ENCODE assay signal across 8 cellular contexts in the genomic region with DNA sequence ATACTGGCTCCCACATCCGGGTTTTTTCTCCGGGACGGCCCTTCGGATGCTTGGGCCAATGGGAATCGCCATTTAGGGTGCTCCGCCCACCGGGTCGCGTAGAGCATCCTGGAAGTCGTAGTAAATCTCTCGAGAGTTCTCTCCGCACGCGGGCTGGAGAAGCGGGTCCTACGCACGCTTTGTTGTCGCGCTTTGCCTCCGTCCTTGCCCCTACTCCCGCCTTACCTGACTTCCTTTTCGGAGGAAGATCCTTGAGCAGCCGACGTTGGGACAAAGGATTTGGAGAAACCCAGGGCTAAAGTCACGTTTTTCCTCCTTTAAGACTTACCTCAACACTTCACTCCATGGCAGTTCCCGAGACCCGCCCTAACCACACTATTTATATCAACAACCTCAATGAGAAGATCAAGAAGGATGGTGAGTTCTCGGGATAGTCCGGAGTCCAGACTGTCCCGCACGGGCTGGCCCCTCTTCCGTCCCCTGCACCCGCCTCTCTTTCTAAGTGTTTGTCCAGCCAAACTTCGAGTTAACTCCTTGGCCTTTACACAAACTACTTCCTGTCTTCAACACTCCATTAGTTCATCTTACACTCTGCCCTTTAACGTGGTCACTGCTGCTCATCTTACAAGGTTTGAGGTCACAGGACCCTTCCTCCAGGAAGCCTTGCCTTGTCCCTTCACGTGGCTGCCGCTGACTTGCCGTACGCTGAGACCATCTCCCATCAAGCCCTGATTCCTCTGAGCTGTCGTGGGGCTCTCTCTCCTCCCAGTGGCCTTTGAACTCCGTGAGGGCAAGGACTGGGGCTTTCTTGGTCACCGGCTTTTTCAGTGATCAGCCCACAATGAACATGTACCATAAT. TPM values are rescaled to one million over a fixed set of nuclear protein-coding genes. Genes with fewer than 3 reads are reported as not detected.
DNase-seq lines count a peak whose midpoint lies in the region; ATAC-seq and TF ChIP-seq lines count a peak whose summit lies in the region.

A gene (plus strand): TSS at position 139 of the 859 bp plus-strand sequence. CDS start 206 bp downstream, at position 345.

- H3K27me3 ChIP-seq in duodenal mucosa (ENCODE audit: control insufficient read depth in 1 of 2, insufficient read depth in 2 of 2, low read length in 2 of 2) (no peaks in the 10 kb centered on the region), right lobe of liver (no peaks in the 10 kb centered on the region)

- peak within 1 kb of the TSS; percentile 97 for H3K27ac Mint-ChIP-seq in activated CD4-positive, alpha-beta memory T cell treated with anti-CD3 and anti-CD28 coated beads for 36 hours

- H3K4me1 Mint-ChIP-seq in activated CD4-positive, alpha-beta memory T cell treated with anti-CD3 and anti-CD28 coated beads for 36 hours (ENCODE audit: low read depth): peaks cover 41% of the 10 kb centered on the region

- H3K27me3 Mint-ChIP-seq in activated CD4-positive, alpha-beta memory T cell treated with anti-CD3 and anti-CD28 coated beads for 36 hours: no peaks in the 10 kb centered on the region

- TF ChIP-seq CTCF in C4-2B (conservative IDR thresholded peaks at IDR 0.05) (no peak), right lobe of liver (IDR thresholded peaks at IDR 0.05) (no peak)

- H3K36me3 Mint-ChIP-seq in activated CD4-positive, alpha-beta memory T cell treated with anti-CD3 and anti-CD28 coated beads for 36 hours: peaks cover 41% of the 10 kb centered on the region

- peak; percentile 84 for TF ChIP-seq POLR2A in right lobe of liver (IDR thresholded peaks at IDR 0.05)

- H3K4me1 ChIP-seq in duodenal mucosa (ENCODE audit: control insufficient read depth in 1 of 2, insufficient read depth in 2 of 2, low read length in 2 of 2) (peaks cover 27 to 44% of the 10 kb centered on the region in 2 donors), right lobe of liver (peaks cover 0 to 47% (median 19%) of the 10 kb centered on the region in 4 donors)

- WGBS in right lobe of liver (ENCODE audit: insufficient coverage, low coverage, low lambda C conversion rate, missing lambda C conversion rate): under 1% methylated on average over 42 of the region's 42 CpGs

- peak within 1 kb of the TSS; percentile 75 to 81 for H3K4me3 ChIP-seq in duodenal mucosa (ENCODE audit: low read depth in 1 of 2, low read length in 2 of 2)
- peak within 1 kb of the TSS; percentile 59 to 73 (median 66) for H3K4me3 ChIP-seq in right lobe of liver

- H3K36me3 ChIP-seq in duodenal mucosa (ENCODE audit: control insufficient read depth in 1 of 2, insufficient read depth in 2 of 2, low read length in 2 of 2): peaks cover 0 to 10% of the 10 kb centered on the region in 2 donors
- H3K36me3 ChIP-seq in right lobe of liver: peaks cover 0 to 8% (median 2%) of the 10 kb centered on the region in 4 donors

- H3K27ac ChIP-seq in C4-2B: peak within 1 kb of the TSS; percentile 95
- peak within 1 kb of the TSS; percentile 86 for H3K27ac ChIP-seq in duodenal mucosa (ENCODE audit: low read depth, low read length)
- H3K27ac ChIP-seq in right lobe of liver: peak within 1 kb of the TSS; percentile 89 to 92 (median 89)

- DNase-seq in NCI-H82 (lab: John Stamatoyannopoulos, UW) (peak; percentile 99), right lobe of liver (peak; percentile 96 to 97 (median 97))
- peak; percentile 98 for DNase-seq in activated CD4-positive, alpha-beta memory T cell treated with anti-CD3 and anti-CD28 coated beads for 36 hours
- DNase-seq in stimulated activated CD4-positive, alpha-beta T cell treated with anti-CD3 and anti-CD28 coated beads, Interleukin-4, amount 100 ng/mL, for 48 hours (ENCODE audit: low read depth in 2 of 2): peak; percentile 90 to 97

- H3K9me3 ChIP-seq in duodenal mucosa (ENCODE audit: control insufficient read depth in 1 of 2, low read length in 2 of 2) (no peaks in the 10 kb centered on the region), right lobe of liver (no peaks in the 10 kb centered on the region)

- peak within 1 kb of the TSS; percentile 82 for H3K9ac ChIP-seq in duodenal mucosa (ENCODE audit: low read depth in 1 of 2, low read length in 2 of 2)

- no peaks in the 10 kb centered on the region for H3K9me3 Mint-ChIP-seq in activated CD4-positive, alpha-beta memory T cell treated with anti-CD3 and anti-CD28 coated beads for 36 hours

- CTCF ChIA-PET in activated CD4-positive, alpha-beta memory T cell treated with anti-CD3 and anti-CD28 coated beads for 36 hours (lab: Charles Lee): interaction anchor here (0.7 to 5.9 kb wide), 7 partner anchors 18 to 117 kb away, joined by 3 to 58 read pairs (median 5); no protein-coding TSS in a partner anchor

- ATAC-seq in GM19397 (IDR thresholded peaks at IDR 0.05; ENCODE audit: unreplicated experiment): peak; percentile 61
- peak; percentile 51 for ATAC-seq in HG03571 (IDR thresholded peaks at IDR 0.05; ENCODE audit: unreplicated experiment)
- ATAC-seq in right lobe of liver: peak; percentile 75 to 82 (median 78)

- POLR2A ChIA-PET in activated CD4-positive, alpha-beta memory T cell treated with anti-CD3 and anti-CD28 coated beads for 36 hours (lab: Charles Lee): interaction anchor here (0.7 to 4.5 kb wide), 13 partner anchors 20 to 141 kb away, joined by 3 to 54 read pairs (median 6); a partner anchor contains a TSS

- H3K4me3 Mint-ChIP-seq in activated CD4-positive, alpha-beta memory T cell treated with anti-CD3 and anti-CD28 coated beads for 36 hours: peak within 1 kb of the TSS; percentile 94

- intact Hi-C loops in activated CD4-positive, alpha-beta memory T cell treated with anti-CD3 and anti-CD28 coated beads for 36 hours (cut with micrococcal nuclease): loop anchor here (1.0 to 10.0 kb wide), 5 partner anchors 47 to 794 kb away; a partner anchor contains a TSS
- intact Hi-C loops in right lobe of liver (cut with DNase I): no loop called here

RNA-seq across cellular contexts. Expression of the gene that starts here (rescaled TPM):
- total RNA-seq in activated CD4-positive, alpha-beta memory T cell treated with anti-CD3 and anti-CD28 coated beads for 36 hours: 100 to 1,000 TPM; 241 to 253 TPM
- 10 to 100 TPM; 21.4 to 33.1 (median 24.7) TPM for total RNA-seq in right lobe of liver

Comparison
In these comparisons a context has a peak if more than half of its experiments do, and no peak if none do; other contexts are left out.
1. Peak in every context shown above with its lines: DNase-seq, ATAC-seq, H3K4me3 ChIP-seq and H3K27ac ChIP-seq.
2. RNA of the gene that starts here (total RNA-seq): 241 to 253 TPM in activated CD4-positive, alpha-beta memory T cell treated with anti-CD3 and anti-CD28 coated beads for 36 hours; 21.4 to 33.1 TPM in right lobe of liver; every median in the first group is over 4 times any median in the second.